In genomic region chr6:144675231-144675861, GRCh38 we compare ENCODE assay signal across 8 cellular contexts.
DNase-seq lines count a peak whose midpoint lies in the region; ATAC-seq lines count a peak whose summit lies in the region.

No MANE protein-coding gene starts in this region.

- H3K9me3 Mint-ChIP-seq in dendritic cell treated with granulocyte-macrophage colony-stimulating factor and Interleukin-4, amounts not matched to agents 40 ng/mL and 50 ng/mL, for 4 days, result peaks cover 40% of the 10 kb centered on the region

- intact Hi-C loops in dendritic cell treated with granulocyte-macrophage colony-stimulating factor and Interleukin-4, amounts not matched to agents 40 ng/mL and 50 ng/mL, for 4 days (cut with micrococcal nuclease), result no loop called here
- intact Hi-C loops in left cardiac atrium (cut with DNase I), result no loop called here

- H3K27me3 Mint-ChIP-seq in dendritic cell treated with granulocyte-macrophage colony-stimulating factor and Interleukin-4, amounts not matched to agents 40 ng/mL and 50 ng/mL, for 4 days, result no peaks in the 10 kb centered on the region

- peaks cover 44% of the 10 kb centered on the region for H3K36me3 Mint-ChIP-seq in dendritic cell treated with granulocyte-macrophage colony-stimulating factor and Interleukin-4, amounts not matched to agents 40 ng/mL and 50 ng/mL, for 4 days (ENCODE audit: low read depth)

- peak overlapping the region; percentile 20 for H3K4me3 Mint-ChIP-seq in dendritic cell treated with granulocyte-macrophage colony-stimulating factor and Interleukin-4, amounts not matched to agents 40 ng/mL and 50 ng/mL, for 4 days

- ATAC-seq in left cardiac atrium (no peak), GM21526 (IDR thresholded peaks at IDR 0.05; ENCODE audit: low FRiP score, unreplicated experiment) (no peak)

- peak; percentile 29 for DNase-seq in NCI-H345 (lab: John Stamatoyannopoulos, UW)
- no peak for DNase-seq in NCI-H345 treated with DMSO at 0.1 percent for 48 hours (lab: John Stamatoyannopoulos, UW; ENCODE audit: unreplicated experiment)
- peak; percentile 88 for DNase-seq in NCI-H524 treated with DMSO at 0.1 percent for 48 hours (lab: John Stamatoyannopoulos, UW)
- peak; percentile 42 for DNase-seq in stimulated activated CD4-positive, alpha-beta T cell treated with anti-CD3 and anti-CD28 coated beads, Interleukin-4, amount 100 ng/mL, for 24 hours
- no peak for DNase-seq in left cardiac atrium
- no peak for DNase-seq in retina

- peaks cover 20% of the 10 kb centered on the region for H3K4me1 Mint-ChIP-seq in dendritic cell treated with granulocyte-macrophage colony-stimulating factor and Interleukin-4, amounts not matched to agents 40 ng/mL and 50 ng/mL, for 4 days (ENCODE audit: low read depth)

- H3K27ac Mint-ChIP-seq in dendritic cell treated with granulocyte-macrophage colony-stimulating factor and Interleukin-4, amounts not matched to agents 40 ng/mL and 50 ng/mL, for 4 days, result peak overlapping the region; percentile 72

Comparison
In these comparisons a context has a peak if more than half of its experiments do, and no peak if none do; other contexts are left out.
1. DNase-seq: peak in NCI-H345 (single experiment), NCI-H524 treated with DMSO at 0.1 percent for 48 hours (single experiment) and stimulated activated CD4-positive, alpha-beta T cell treated with anti-CD3 and anti-CD28 coated beads, Interleukin-4, amount 100 ng/mL, for 24 hours (single experiment); none in NCI-H345 treated with DMSO at 0.1 percent for 48 hours (single experiment), left cardiac atrium (single experiment) and retina (single experiment).